Comparison of ENCODE assay signal across 1 cellular context in the genomic region with DNA sequence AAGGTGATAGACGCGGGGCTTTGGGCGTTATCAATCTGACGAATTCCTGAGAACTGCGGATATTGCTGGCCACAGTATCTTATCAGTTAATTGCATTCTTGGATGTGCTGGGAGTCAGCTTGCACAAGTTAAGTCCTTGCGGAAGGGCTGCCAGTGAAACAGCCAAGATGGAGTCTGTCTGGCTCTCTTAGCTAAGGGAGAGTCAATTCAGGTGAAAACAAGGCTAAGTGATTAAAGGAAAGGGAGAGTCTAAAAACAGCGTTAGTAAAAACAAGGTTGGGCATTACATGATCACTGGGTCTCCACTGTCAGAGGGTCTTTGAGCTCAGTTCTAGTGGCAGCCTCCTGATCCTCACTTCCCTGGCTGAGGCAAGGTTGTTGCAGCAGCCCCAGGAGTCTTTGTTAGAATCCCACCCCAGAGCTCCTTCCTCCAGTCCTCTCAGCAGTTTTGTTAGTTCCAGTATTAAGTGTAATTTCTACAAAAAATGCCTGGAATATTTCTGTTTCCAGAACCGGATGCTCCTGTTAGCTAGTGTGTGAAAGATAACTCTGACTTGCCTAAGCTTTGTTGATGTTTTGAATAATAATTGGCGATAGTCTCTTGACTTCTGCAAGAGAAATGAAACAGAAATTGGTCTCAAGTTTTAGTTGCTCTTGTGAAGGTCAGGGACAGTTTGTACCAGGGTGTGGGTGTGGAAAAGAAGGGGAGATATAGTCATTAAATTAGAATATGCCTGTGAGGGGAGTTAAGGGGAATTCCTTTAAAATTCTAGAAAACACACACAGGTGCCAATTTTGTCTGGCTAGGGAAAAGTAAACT.
A peak's percentile ranks its signal among the peaks of the same experiment; 100 is the strongest.
TF ChIP-seq lines count a peak whose summit lies in the region.

No MANE protein-coding gene starts in this region.

TF ChIP-seq in endothelial cell of umbilical vein, 7 proteins besides CTCF, POLR2A, EP300 and RAD21:
- no peak for TF ChIP-seq FOS (IDR thresholded peaks at IDR 0.05; ENCODE audit: borderline replicate concordance, insufficient read depth, low read length)
- peak; percentile 15 for TF ChIP-seq JUN (IDR thresholded peaks at IDR 0.05; ENCODE audit: borderline replicate concordance, insufficient read depth, insufficient read length, low read depth)
- TF ChIP-seq GATA2 (IDR thresholded peaks at IDR 0.05; ENCODE audit: insufficient read depth, insufficient read length, low read depth, low read length), result peak; percentile 25
- peak; percentile 21 for TF ChIP-seq POLR2AphosphoS5 (IDR thresholded peaks at IDR 0.05; ENCODE audit: insufficient read depth, low read depth, low read length)
